Comparison of ENCODE assay signal across 1 cellular context in the genomic region with DNA sequence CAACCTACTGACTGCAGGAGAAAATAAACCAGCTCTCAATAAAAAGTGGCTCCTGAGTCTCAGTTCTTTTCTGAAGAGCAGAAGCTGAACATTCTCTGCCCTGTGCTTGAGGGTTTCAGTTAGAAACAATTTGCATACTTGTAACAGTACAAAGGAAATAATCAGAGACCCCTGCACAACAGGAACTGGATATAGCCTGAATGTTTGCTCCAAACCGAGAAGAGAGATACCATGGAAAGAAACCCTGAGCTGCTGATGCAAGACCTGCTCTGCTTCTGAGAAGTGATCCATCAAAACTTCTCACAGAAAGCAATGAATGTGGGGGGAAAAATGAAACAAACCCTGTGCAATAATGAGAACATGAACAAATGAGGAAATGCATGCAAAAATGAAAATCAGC.
TF ChIP-seq lines count a peak whose summit lies in the region.

No MANE protein-coding gene starts in this region.

TF ChIP-seq in GM12878, 131 proteins besides CTCF, POLR2A, EP300 and RAD21 (continued from another document):
- TF ChIP-seq TCF3 (IDR thresholded peaks at IDR 0.05; ENCODE audit: borderline replicate concordance, insufficient read depth, low read depth, low read length), result no peak
- no peak for TF ChIP-seq ZNF687 (IDR thresholded peaks at IDR 0.05)
- TF ChIP-seq KLF5 (IDR thresholded peaks at IDR 0.05; ENCODE audit: partially characterized antibody), result no peak
- TF ChIP-seq ZNF592 (IDR thresholded peaks at IDR 0.05), result no peak
- TF ChIP-seq EED (IDR thresholded peaks at IDR 0.05; ENCODE audit: low read depth), result no peak
- TF ChIP-seq MYB (IDR thresholded peaks at IDR 0.05; ENCODE audit: borderline replicate concordance, low read depth, low read length), result no peak
- no peak for TF ChIP-seq FOS (IDR thresholded peaks at IDR 0.05; ENCODE audit: borderline replicate concordance, extremely low read depth, insufficient read length)
- no peak for TF ChIP-seq RBBP5 (conservative IDR thresholded peaks at IDR 0.05)
- TF ChIP-seq NR2F1 (conservative IDR thresholded peaks at IDR 0.05), result no peak
- TF ChIP-seq, protein P1, sequence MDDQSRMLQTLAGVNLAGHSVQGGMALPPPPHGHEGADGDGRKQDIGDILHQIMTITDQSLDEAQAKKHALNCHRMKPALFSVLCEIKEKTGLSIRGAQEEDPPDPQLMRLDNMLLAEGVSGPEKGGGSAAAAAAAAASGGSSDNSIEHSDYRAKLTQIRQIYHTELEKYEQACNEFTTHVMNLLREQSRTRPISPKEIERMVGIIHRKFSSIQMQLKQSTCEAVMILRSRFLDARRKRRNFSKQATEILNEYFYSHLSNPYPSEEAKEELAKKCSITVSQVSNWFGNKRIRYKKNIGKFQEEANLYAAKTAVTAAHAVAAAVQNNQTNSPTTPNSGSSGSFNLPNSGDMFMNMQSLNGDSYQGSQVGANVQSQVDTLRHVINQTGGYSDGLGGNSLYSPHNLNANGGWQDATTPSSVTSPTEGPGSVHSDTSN (IDR thresholded peaks at IDR 0.05; ENCODE audit: insufficient replicate concordance, low read depth, low read length), result no peak
- TF ChIP-seq RELB (IDR thresholded peaks at IDR 0.05; ENCODE audit: low read depth), result no peak
- TF ChIP-seq YY1 (IDR thresholded peaks at IDR 0.05; ENCODE audit: low read depth, low read length), result no peak
- no peak for TF ChIP-seq CBFB (IDR thresholded peaks at IDR 0.05; ENCODE audit: low read depth)
